ENCODE assay signal across 15 cellular contexts in genomic region chr10:62658516-62658915, GRCh38.
"Had no signal": no experiment of that assay in that cellular context is flagged by ENCODE, and none has a peak within 500 bp of the region (broad histone marks: within the 10 kb centered on the region; RNA-seq: fewer than 3 reads in every experiment).

No MANE protein-coding gene starts in this region.

- H3K4me2 ChIP-seq: hepatocyte had no signal

- ATAC-seq: left lung; natural killer cell; stimulated activated naive CD8-positive, alpha-beta T cell treated with anti-CD3 and anti-CD28 coated beads, Interleukin-15, amount 100 ng/mL, for 72 hours had no signal

- DNase-seq: colonic mucosa; dermis blood vessel endothelial cell; kidney; left lung; natural killer cell; spleen; stimulated activated CD4-positive, alpha-beta T cell treated with anti-CD3 and anti-CD28 coated beads, Interleukin-2, amount 100 ng/mL, for 48 hours; stimulated activated naive CD4-positive, alpha-beta T cell; stimulated activated naive CD8-positive, alpha-beta T cell treated with anti-CD3 and anti-CD28 coated beads, Interleukin-15, amount 100 ng/mL, for 72 hours had no signal

- H3K4me1 ChIP-seq: colonic mucosa, left lung, parathyroid adenoma, suprapubic skin had no signal

- H3K79me2 ChIP-seq: hepatocyte, parathyroid adenoma had no signal

- H3K4me3 ChIP-seq: colonic mucosa, hepatocyte, left lung, lung, skin epidermis, spleen, suprapubic skin had no signal

- H3K36me3 ChIP-seq: colonic mucosa, left lung, neutrophil, spleen, suprapubic skin had no signal

- H3K27ac ChIP-seq: colonic mucosa, hepatocyte, left lung, neutrophil, parathyroid adenoma, skin epidermis, spleen, suprapubic skin had no signal

- H2AFZ ChIP-seq: hepatocyte, parathyroid adenoma had no signal

- H3K9me3 ChIP-seq: colonic mucosa, left lung, neutrophil, spleen, suprapubic skin had no signal

- H3K27me3 ChIP-seq: colonic mucosa, hepatocyte, left lung, neutrophil, spleen, suprapubic skin had no signal

- H3K9ac ChIP-seq: parathyroid adenoma had no signal
